Comparison of ENCODE assay signal across 8 cellular contexts in the genomic region with DNA sequence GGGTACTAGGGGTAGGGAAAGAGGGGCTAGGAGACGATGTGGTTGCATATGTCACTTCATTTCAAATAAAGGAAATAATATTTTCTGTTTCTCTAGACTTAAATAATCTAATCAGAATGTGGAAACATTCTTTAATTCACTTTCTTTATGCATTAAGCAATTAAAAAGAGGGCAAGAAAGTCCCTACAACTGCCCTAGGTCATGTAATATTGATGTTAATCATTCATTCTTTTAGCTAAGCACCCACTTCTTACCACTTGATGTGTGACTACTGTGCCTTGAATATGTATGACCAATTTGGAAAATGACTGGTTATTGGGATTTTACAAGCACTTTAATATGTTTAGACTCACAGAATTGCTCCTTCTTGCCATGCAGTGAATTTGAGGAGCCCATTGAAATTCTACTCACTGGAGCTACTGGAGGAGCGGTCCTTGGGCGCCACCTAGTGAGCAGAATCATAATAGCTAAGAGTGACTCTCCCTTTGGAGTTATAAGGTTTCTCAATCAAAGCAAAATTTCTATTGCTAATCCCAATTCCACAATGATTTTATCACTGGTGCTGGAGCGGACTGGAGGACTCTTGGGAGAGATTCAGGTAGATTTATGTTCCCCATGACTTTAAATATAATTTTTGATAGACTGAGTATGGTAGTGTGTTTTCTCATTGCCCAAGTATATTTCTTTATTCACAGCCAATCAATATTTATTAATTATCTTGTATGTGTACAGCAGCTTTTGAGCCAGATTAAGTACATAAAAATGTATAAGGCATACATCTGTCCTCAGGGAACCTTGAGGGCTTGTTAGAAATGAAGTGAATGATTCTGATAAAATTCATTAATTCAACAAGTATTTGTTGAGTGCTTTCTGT.
DNase-seq lines count a peak whose midpoint lies in the region; ATAC-seq and TF ChIP-seq lines count a peak whose summit lies in the region.

No MANE protein-coding gene starts in this region.

- H3K27me3 ChIP-seq in A673 (replicated peaks; ENCODE audit: insufficient read depth, low read depth, low read length, poor library complexity) (no peaks in the 10 kb centered on the region), WERI-Rb-1 (ENCODE audit: insufficient read depth, low read depth, severe bottlenecking) (no peaks in the 10 kb centered on the region), mammary epithelial cell (ENCODE audit: insufficient read depth, low read length) (no peaks in the 10 kb centered on the region)

- peak; percentile 92 for ATAC-seq in GM18517 (IDR thresholded peaks at IDR 0.05; ENCODE audit: unreplicated experiment)
- ATAC-seq in HG03025 (IDR thresholded peaks at IDR 0.05; ENCODE audit: low FRiP score, unreplicated experiment): peak; percentile 93

- TF ChIP-seq CTCF in A673 (conservative IDR thresholded peaks at IDR 0.05; ENCODE audit: low read depth, low read length) (peak; percentile 91), WERI-Rb-1 (IDR thresholded peaks at IDR 0.05; ENCODE audit: low read depth, low read length) (peak; percentile 71), mammary epithelial cell (conservative IDR thresholded peaks at IDR 0.05 in 1 of 2, IDR thresholded peaks at IDR 0.05 in 1 of 2; ENCODE audit: extremely low read depth in 1 of 2, insufficient read depth in 1 of 2, low read depth in 1 of 2, low read length in 2 of 2) (peak; percentile 80 to 90)

- dilution Hi-C loops in mammary epithelial cell (cut with HindIII; ENCODE audit: low sequenced_read_pairs): no loop called here

- intact Hi-C loops in A673 (cut with micrococcal nuclease; ENCODE audit: unreplicated experiment): loop anchor here (1.0 to 5.0 kb wide), 3 partner anchors 74 to 344 kb away; no protein-coding TSS in a partner anchor
- intact Hi-C loops in mammary epithelial cell (cut with micrococcal nuclease): loop anchor here (1.0 to 5.0 kb wide), 3 partner anchors 74 to 343 kb away; no protein-coding TSS in a partner anchor

- WGBS in mammary epithelial cell (ENCODE audit: low coverage, missing lambda C conversion rate): 29% methylated on average over 4 of the region's 4 CpGs

- H3K79me2 ChIP-seq in mammary epithelial cell (ENCODE audit: insufficient read depth, low read length): no peaks in the 10 kb centered on the region

- H3K4me3 ChIP-seq in A673 (ENCODE audit: low read depth, low read length, poor library complexity, severe bottlenecking): no peak overlapping the region
- no peak overlapping the region for H3K4me3 ChIP-seq in WERI-Rb-1 (ENCODE audit: low read depth, low read length)
- H3K4me3 ChIP-seq in mammary epithelial cell (replicated peaks in 1 of 3; ENCODE audit: insufficient read depth in 1 of 3, low read depth in 2 of 3, low read length in 3 of 3): no peak overlapping the region

- in situ Hi-C loops in mammary epithelial cell (cut with MboI; ENCODE audit: low sequenced_read_pairs in 2 of 2): no loop called here

- POLR2A ChIA-PET in A673 (lab: Charles Lee; ENCODE audit: low non-redundant PET): interaction anchor here (0.6 kb wide), 1 partner anchor 114 kb away, joined by 6 read pairs; no protein-coding TSS in a partner anchor

- H3K36me3 ChIP-seq in A673 (ENCODE audit: insufficient read depth, low read length, poor library complexity, severe bottlenecking): no peaks in the 10 kb centered on the region
- peaks cover 67% of the 10 kb centered on the region for H3K36me3 ChIP-seq in WERI-Rb-1
- no peaks in the 10 kb centered on the region for H3K36me3 ChIP-seq in mammary epithelial cell (ENCODE audit: insufficient read depth, low read length)

- no peak overlapping the region for H3K27ac ChIP-seq in A673 (ENCODE audit: low read depth, low read length, poor library complexity, severe bottlenecking)
- no peak overlapping the region for H3K27ac ChIP-seq in WERI-Rb-1
- no peak overlapping the region for H3K27ac ChIP-seq in mammary epithelial cell (ENCODE audit: insufficient read depth, low read depth, low read length)

- DNase-seq in A673 (ENCODE audit: low spot score) (peak; percentile 76), NCI-H2081 (lab: John Stamatoyannopoulos, UW) (peak; percentile 48 to 50), WERI-Rb-1 (peak; percentile 63), mammary epithelial cell (peak; percentile 44), kidney glomerular epithelial cell (lab: John Stamatoyannopoulos, UW) (peak; percentile 80)
- DNase-seq in stimulated activated CD4-positive, alpha-beta T cell treated with anti-CD3 and anti-CD28 coated beads, Interleukin-2, amount 100 ng/mL, for 48 hours: peak; percentile 69 to 77

- BruUV-seq in A673 (replicated peaks; lab: Mats Ljungman, UMichigan) (no TSS peak), mammary epithelial cell (replicated peaks; lab: Mats Ljungman, UMichigan) (no TSS peak)

- no peak overlapping the region for H2AFZ ChIP-seq in mammary epithelial cell (ENCODE audit: low read depth, low read length)

- H3K9ac ChIP-seq in mammary epithelial cell (ENCODE audit: insufficient read depth, low read length): no peak overlapping the region

- no peaks in the 10 kb centered on the region for H3K4me1 ChIP-seq in A673 (ENCODE audit: insufficient read depth, low read length, poor library complexity, severe bottlenecking)
- H3K4me1 ChIP-seq in mammary epithelial cell (ENCODE audit: insufficient read depth, low read length): no peaks in the 10 kb centered on the region

- CTCF ChIA-PET in A673 (lab: Charles Lee): interaction anchor here (0.8 to 1.2 kb wide), 6 partner anchors 9 to 622 kb away, joined by 3 to 11 read pairs (median 4); no protein-coding TSS in a partner anchor
- CTCF ChIA-PET in mammary epithelial cell (lab: Charles Lee; ENCODE audit: low non-redundant PET): interaction anchor here (0.6 kb wide), 2 partner anchors 65 to 600 kb away, joined by 4 read pairs; partner anchors contain the start of gene ARRDC3

- no peaks in the 10 kb centered on the region for H3K9me3 ChIP-seq in A673 (ENCODE audit: low read depth, low read length, poor library complexity, severe bottlenecking)
- H3K9me3 ChIP-seq in WERI-Rb-1 (ENCODE audit: severe bottlenecking): no peaks in the 10 kb centered on the region
- H3K9me3 ChIP-seq in mammary epithelial cell (replicated peaks; ENCODE audit: insufficient read depth, low read length): no peaks in the 10 kb centered on the region

- no peaks in the 10 kb centered on the region for H4K20me1 ChIP-seq in mammary epithelial cell (ENCODE audit: insufficient read depth, low read length)

- H3K4me2 ChIP-seq in mammary epithelial cell (ENCODE audit: insufficient read depth, low read depth, low read length): no peak overlapping the region
